ENCODE assay signal across 8 cellular contexts in genomic region chr4:84503495-84504437, GRCh38. TPM values are rescaled to one million over a fixed set of nuclear protein-coding genes. Genes with fewer than 3 reads are reported as not detected.
DNase-seq lines count a peak whose midpoint lies in the region; ATAC-seq and TF ChIP-seq lines count a peak whose summit lies in the region.

No MANE protein-coding gene starts in this region.

- H3K4me1 ChIP-seq in fibroblast of lung (ENCODE audit: control insufficient read depth, extremely low read depth, insufficient read depth, low read length) = no peaks in the 10 kb centered on the region

- no peak overlapping the region for H3K9ac ChIP-seq in fibroblast of lung (ENCODE audit: insufficient read depth, low read length)

- no peak overlapping the region for H2AFZ ChIP-seq in fibroblast of lung (ENCODE audit: low read length)

- H3K27ac ChIP-seq in fibroblast of lung (ENCODE audit: insufficient read depth, low read length) = no peak overlapping the region

- H3K79me2 ChIP-seq in fibroblast of lung (ENCODE audit: control insufficient read depth, insufficient read depth, low read length) = no peaks in the 10 kb centered on the region

- H3K9me3 ChIP-seq in fibroblast of lung (ENCODE audit: control insufficient read depth, insufficient read depth, low read depth, low read length) = no peaks in the 10 kb centered on the region

- H3K27ac Mint-ChIP-seq in osteocyte (ENCODE audit: unreplicated experiment) = no peak overlapping the region

- no peak overlapping the region for H3K4me2 ChIP-seq in fibroblast of lung (ENCODE audit: extremely low read depth, insufficient read depth, low read length)

- TF ChIP-seq CTCF in fibroblast of lung (conservative IDR thresholded peaks at IDR 0.05 in 1 of 2, IDR thresholded peaks at IDR 0.05 in 1 of 2; ENCODE audit: low read depth in 1 of 2, low read length in 2 of 2) (peak; percentile 75 to 85), osteocyte (IDR thresholded peaks at IDR 0.05) (peak; percentile 82)

- no peak overlapping the region for H3K4me3 Mint-ChIP-seq in osteocyte (ENCODE audit: unreplicated experiment)

- peaks cover 78% of the 10 kb centered on the region for H3K27me3 Mint-ChIP-seq in osteocyte (ENCODE audit: unreplicated experiment)

- DNase-seq in AML-193 (lab: John Stamatoyannopoulos, UW) (peak; percentile 32 to 45), NCI-H1105 treated with DMSO at 0.1 percent for 48 hours (lab: John Stamatoyannopoulos, UW) (peak; percentile 70), SW480 (ENCODE audit: low spot score) (peak; percentile 59), fibroblast of lung (ENCODE audit: low read depth in 2 of 2) (peak; percentile 63 to 77), osteocyte (ENCODE audit: extremely low spot score, unreplicated experiment) (no peak)

- H3K27me3 ChIP-seq in fibroblast of lung (ENCODE audit: control insufficient read depth, insufficient read depth, low read length) = peaks cover 42% of the 10 kb centered on the region

- no peak overlapping the region for H3K4me3 ChIP-seq in fibroblast of lung (replicated peaks in 1 of 4; ENCODE audit: control extremely low read depth in 1 of 4, insufficient read depth in 1 of 4, low read depth in 3 of 4, low read length in 4 of 4)

- H3K9me3 Mint-ChIP-seq in osteocyte (ENCODE audit: unreplicated experiment) = no peaks in the 10 kb centered on the region

- no peaks in the 10 kb centered on the region for H3K36me3 ChIP-seq in fibroblast of lung (ENCODE audit: control insufficient read depth, insufficient read depth, low read length)

- no peaks in the 10 kb centered on the region for H3K36me3 Mint-ChIP-seq in osteocyte (ENCODE audit: unreplicated experiment)

- no peaks in the 10 kb centered on the region for H4K20me1 ChIP-seq in fibroblast of lung (ENCODE audit: control insufficient read depth, extremely low read depth, insufficient read depth, low read length)

- ATAC-seq in GM18498 (IDR thresholded peaks at IDR 0.05; ENCODE audit: unreplicated experiment) (peak; percentile 89), HG02798 (IDR thresholded peaks at IDR 0.05; ENCODE audit: poor library complexity, unreplicated experiment) (peak; percentile 93), HG03097 (IDR thresholded peaks at IDR 0.05; ENCODE audit: low FRiP score, unreplicated experiment) (no peak)

- peaks cover 11% of the 10 kb centered on the region for H3K4me1 Mint-ChIP-seq in osteocyte (ENCODE audit: unreplicated experiment)

RNA-seq across cellular contexts. Expression of gene NKX6-1, which starts 4.7 kb away (rescaled TPM):
- total RNA-seq in fibroblast of lung = 0.17 and 0.26 TPM in 2 replicates
- polyA plus RNA-seq in fibroblast of lung = 0.47 and 0.75 TPM in 2 replicates
- 0.56 and 0.91 TPM in 2 replicates for polyA plus RNA-seq in fibroblast of lung (2012)
- 0.52 TPM in 1 of 2 replicates, not detected in the other for polyA minus RNA-seq in fibroblast of lung (ENCODE audit: low replicate concordance)
- total RNA-seq in osteocyte = not detected in 2 replicates
